Comparison of ENCODE assay signal across 12 cellular contexts in the genomic region with DNA sequence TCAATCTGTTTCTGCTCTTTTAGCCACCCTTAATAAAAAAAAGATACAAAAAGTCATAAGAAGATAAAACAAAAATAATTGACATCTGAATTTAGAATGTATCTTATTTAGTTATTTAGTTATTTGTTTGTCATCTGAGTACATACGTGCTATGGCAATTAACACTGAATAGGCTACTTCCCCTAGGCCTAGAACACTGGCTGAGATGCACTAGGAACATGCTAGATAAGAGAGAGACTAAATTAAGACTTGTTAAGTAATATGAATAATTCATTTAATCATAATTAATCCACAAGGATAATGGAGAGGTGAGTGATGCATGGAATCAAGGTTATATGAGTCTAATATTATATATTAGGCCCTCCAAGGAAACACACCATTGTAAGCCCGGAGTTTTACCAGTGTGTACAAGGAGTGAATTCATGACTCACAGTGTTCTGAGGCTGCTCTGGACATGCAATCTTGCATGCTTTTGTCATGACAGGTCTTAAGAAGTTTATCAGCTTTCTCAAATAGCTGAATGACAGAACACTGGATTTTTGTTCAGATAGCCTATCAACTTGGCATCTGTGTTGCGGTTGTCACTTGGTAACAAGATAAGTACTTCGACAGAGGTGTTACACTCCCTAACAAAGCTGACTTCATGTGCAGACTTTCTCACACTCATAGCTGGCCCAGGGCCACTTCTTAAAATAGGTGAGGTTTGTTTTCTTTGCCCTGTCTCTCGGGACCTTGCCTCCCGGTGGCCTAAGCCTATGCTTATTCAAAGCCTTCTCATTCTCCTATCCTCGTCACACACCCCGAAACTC. TPM values are rescaled to one million over a fixed set of nuclear protein-coding genes. Genes with fewer than 3 reads are reported as not detected.
DNase-seq lines count a peak whose midpoint lies in the region; ATAC-seq, FAIRE-seq and TF ChIP-seq lines count a peak whose summit lies in the region.
"Had no signal": no experiment of that assay in that cellular context is flagged by ENCODE, and none has a peak within 500 bp of the region (broad histone marks: within the 10 kb centered on the region; RNA-seq: fewer than 3 reads in every experiment).

No MANE protein-coding gene starts in this region.

- no peak for DNase-seq in stimulated activated naive CD8-positive, alpha-beta T cell treated with anti-CD3 and anti-CD28 coated beads, Interleukin-15, Interleukin-2, amounts not matched to agents 100 U/mL and 50 U/mL, for 24 hours
- DNase-seq in stimulated activated naive CD8-positive, alpha-beta T cell treated with anti-CD3 and anti-CD28 coated beads, Interleukin-15, amount 100 ng/mL, for 72 hours: no peak
- DNase-seq in GM12878 (ENCODE audit: low read depth, low spot score): no peak
- DNase-seq in hepatocyte (ENCODE audit: low spot score): peak; percentile 72
- DNase-seq in aorta: no peak
- DNase-seq in SW480 (ENCODE audit: low spot score): no peak
- DNase-seq in DMS114 treated with DMSO at 0.1 percent for 48 hours (lab: John Stamatoyannopoulos, UW; ENCODE audit: unreplicated experiment): no peak
- no peak for DNase-seq in CD1c-positive myeloid dendritic cell (ENCODE audit: extremely low spot score)
- DNase-seq: adrenal gland, NCI-H526 treated with DMSO at 0.1 percent for 48 hours had no signal

- H3K4me3 ChIP-seq in GM12878: no peak overlapping the region
- no peak overlapping the region for H3K4me3 ChIP-seq in hepatocyte
- H3K4me3 ChIP-seq in aorta (ENCODE audit: low read length in 2 of 2): no peak overlapping the region
- H3K4me3 ChIP-seq: adrenal gland had no signal

- no peak overlapping the region for H3K4me3 Mint-ChIP-seq in stimulated activated naive CD8-positive, alpha-beta T cell treated with anti-CD3 and anti-CD28 coated beads, Interleukin-15, amount 100 ng/mL, for 72 hours
- H3K4me3 Mint-ChIP-seq: CD14-positive monocyte had no signal

- no peak overlapping the region for H3K4me2 ChIP-seq in GM12878 (ENCODE audit: control insufficient read depth, insufficient read depth)
- peak overlapping the region; percentile 26 for H3K4me2 ChIP-seq in hepatocyte

- H3K27ac Mint-ChIP-seq in stimulated activated naive CD8-positive, alpha-beta T cell treated with anti-CD3 and anti-CD28 coated beads, Interleukin-15, amount 100 ng/mL, for 72 hours: no peak overlapping the region

- H4K20me1 ChIP-seq in GM12878 (ENCODE audit: control insufficient read depth, insufficient read depth) (no peaks in the 10 kb centered on the region), hepatocyte (ENCODE audit: insufficient read depth, poor library complexity, severe bottlenecking) (no peaks in the 10 kb centered on the region)

- H3K9me2 ChIP-seq in hepatocyte (replicated peaks; ENCODE audit: insufficient read depth): no peaks in the 10 kb centered on the region

- H3K36me3 ChIP-seq in GM12878 (ENCODE audit: control insufficient read depth in 2 of 2, insufficient read depth in 2 of 2, low read length in 1 of 2): no peaks in the 10 kb centered on the region
- H3K36me3 ChIP-seq in hepatocyte (replicated peaks; ENCODE audit: insufficient read depth, low read depth): no peaks in the 10 kb centered on the region
- no peaks in the 10 kb centered on the region for H3K36me3 ChIP-seq in aorta (ENCODE audit: control insufficient read depth in 1 of 2, insufficient read depth in 2 of 2, low read length in 1 of 2)
- H3K36me3 ChIP-seq: adrenal gland had no signal

- FAIRE-seq in GM12878 (lab: Jason Lieb, UNC): no peak

- no peaks in the 10 kb centered on the region for H3K79me2 ChIP-seq in GM12878 (ENCODE audit: control insufficient read depth, insufficient read depth, low read length)
- H3K79me2 ChIP-seq in hepatocyte: no peaks in the 10 kb centered on the region

- BruUV-seq in GM12878 (replicated peaks; lab: Mats Ljungman, UMichigan): no TSS peak

- TF ChIP-seq RAD21 in GM12878 (IDR thresholded peaks at IDR 0.05; ENCODE audit: insufficient read depth, low read depth, low read length): no peak

- CTCF ChIA-PET in GM12878 (lab: Yijun Ruan, JAX): interaction anchor here (0.8 kb wide), 1 partner anchor 54 kb away, joined by 4 read pairs; no protein-coding TSS in a partner anchor

- in situ Hi-C loops in GM12878 (cut with MboI): no loop called here

- no peak overlapping the region for H3K27ac ChIP-seq in GM12878 (ENCODE audit: control insufficient read depth, insufficient read depth)
- H3K27ac ChIP-seq in hepatocyte: peak overlapping the region; percentile 84
- H3K27ac ChIP-seq in aorta (ENCODE audit: low read depth in 1 of 2, low read length in 2 of 2): no peak overlapping the region
- H3K27ac ChIP-seq: adrenal gland, VCaP had no signal

- H3K9ac ChIP-seq in GM12878 (ENCODE audit: control insufficient read depth, insufficient read depth, low read length): no peak overlapping the region

- no peaks in the 10 kb centered on the region for H3K27me3 ChIP-seq in GM12878 (replicated peaks in 1 of 2; ENCODE audit: control insufficient read depth in 2 of 2, insufficient read depth in 2 of 2, low read length in 1 of 2)
- H3K27me3 ChIP-seq in hepatocyte: no peaks in the 10 kb centered on the region
- H3K27me3 ChIP-seq in aorta (ENCODE audit: control insufficient read depth in 1 of 2, insufficient read depth in 2 of 2, low read length in 1 of 2): no peaks in the 10 kb centered on the region
- H3K27me3 ChIP-seq: adrenal gland had no signal

- TF ChIP-seq CTCF in GM12878 (IDR thresholded peaks at IDR 0.05 in 2 of 3, conservative IDR thresholded peaks at IDR 0.05 in 1 of 3; ENCODE audit: control insufficient read depth in 2 of 3, extremely low read depth in 1 of 3, insufficient read depth in 1 of 3, low read depth in 3 of 3, low read length in 3 of 3) (no peak), hepatocyte (IDR thresholded peaks at IDR 0.05; ENCODE audit: poor library complexity) (no peak)

- POLR2A ChIA-PET in GM12878 (lab: Charles Lee): interaction anchor here (1.2 kb wide), 1 partner anchor 26 kb away, joined by 3 read pairs; no protein-coding TSS in a partner anchor

- SMC1A ChIA-PET in GM12878 (lab: Charles Lee; ENCODE audit: uncharacterized antibody, unreplicated experiment): interaction anchor here (0.7 to 1.2 kb wide), 2 partner anchors 45 to 54 kb away, joined by 3 to 5 read pairs; no protein-coding TSS in a partner anchor

- intact Hi-C loops in GM12878 (cut with micrococcal nuclease; ENCODE audit: unreplicated experiment) (no loop called here), aorta (cut with DNase I) (no loop called here)

- no peaks in the 10 kb centered on the region for H3K9me3 Mint-ChIP-seq in stimulated activated naive CD8-positive, alpha-beta T cell treated with anti-CD3 and anti-CD28 coated beads, Interleukin-15, amount 100 ng/mL, for 72 hours
- H3K9me3 Mint-ChIP-seq: CD14-positive monocyte had no signal

- RAD21 ChIA-PET in GM12878 (lab: Charles Lee; ENCODE audit: unreplicated experiment): interaction anchor here (1.0 kb wide), 1 partner anchor 11 kb away, joined by 4 read pairs; no protein-coding TSS in a partner anchor

- H3K27me3 Mint-ChIP-seq in stimulated activated naive CD8-positive, alpha-beta T cell treated with anti-CD3 and anti-CD28 coated beads, Interleukin-15, amount 100 ng/mL, for 72 hours: peaks cover 10% of the 10 kb centered on the region

- H3K4me1 ChIP-seq in GM12878 (ENCODE audit: control insufficient read depth, insufficient read depth, low read length): no peaks in the 10 kb centered on the region
- H3K4me1 ChIP-seq in hepatocyte (ENCODE audit: insufficient read depth): peaks cover 5% of the 10 kb centered on the region
- no peaks in the 10 kb centered on the region for H3K4me1 ChIP-seq in aorta (ENCODE audit: control insufficient read depth in 1 of 2, insufficient read depth in 2 of 2, low read length in 2 of 2)
- H3K4me1 ChIP-seq: adrenal gland had no signal

- no peak for TF ChIP-seq EP300 in GM12878 (IDR thresholded peaks at IDR 0.05; ENCODE audit: borderline replicate concordance in 1 of 2, control insufficient read depth in 1 of 2, low read depth in 2 of 2, low read length in 2 of 2)

- 44% methylated on average over 8 of the region's 8 CpGs for WGBS in GM12878 (ENCODE audit: insufficient coverage, insufficient replicate concordance, low lambda C conversion rate, missing lambda C conversion rate)
- WGBS in hepatocyte (ENCODE audit: low lambda C conversion rate, missing lambda C conversion rate): 45% methylated on average over 8 of the region's 8 CpGs
- WGBS in aorta, 2 donors: 16 to 20% methylated on average over 8 of the region's 8 CpGs

- TF ChIP-seq POLR2A in GM12878 (IDR thresholded peaks at IDR 0.05; ENCODE audit: low read depth, low read length): no peak

- H2AFZ ChIP-seq in GM12878 (ENCODE audit: control insufficient read depth, low read depth, low read length) (peak overlapping the region; percentile 11; the same call in 1 of the 2 replicates), hepatocyte (no peak overlapping the region)

- ATAC-seq in stimulated activated naive CD8-positive, alpha-beta T cell treated with anti-CD3 and anti-CD28 coated beads, Interleukin-15, Interleukin-2, amounts not matched to agents 100 U/mL and 50 U/mL, for 24 hours: peak; percentile 19
- no peak for ATAC-seq in stimulated activated naive CD8-positive, alpha-beta T cell treated with anti-CD3 and anti-CD28 coated beads, Interleukin-15, amount 100 ng/mL, for 72 hours
- peak; percentile 61 for ATAC-seq in GM12878
- peak; percentile 44 for ATAC-seq in aorta (ENCODE audit: low FRiP score)

- H3K9me3 ChIP-seq in GM12878 (replicated peaks; ENCODE audit: control insufficient read depth, insufficient read depth, low read length) (no peaks in the 10 kb centered on the region), hepatocyte (ENCODE audit: low read depth) (no peaks in the 10 kb centered on the region), aorta (ENCODE audit: control insufficient read depth, low read length) (no peaks in the 10 kb centered on the region)
- H3K9me3 ChIP-seq: adrenal gland had no signal

- H3K4me1 Mint-ChIP-seq in stimulated activated naive CD8-positive, alpha-beta T cell treated with anti-CD3 and anti-CD28 coated beads, Interleukin-15, amount 100 ng/mL, for 72 hours: peaks cover 6% of the 10 kb centered on the region

RNA-seq across cellular contexts. Expression of gene SERPINB2, which starts 5.0 kb away (rescaled TPM):
- 2.4 and 3.3 TPM in 2 replicates for total RNA-seq in GM12878 (2013; cell fraction: nucleolus; rRNA removed)
- 12.2 and 19.0 TPM in 2 replicates for total RNA-seq in GM12878 (2014; rRNA removed)
- 12.2 and 12.9 TPM in 2 replicates for total RNA-seq in GM12878 (2014; rRNA removed; fragmentation: Illumina TruSeq; extraction: Trizol)
- 9.6 and 12.5 TPM in 2 replicates for total RNA-seq in GM12878 (2021)
- 0.21 TPM for polyA plus RNA-seq in GM12878 (2011; ENCODE audit: low read depth)
- 25.3 and 32.2 TPM in 2 replicates for polyA plus RNA-seq in GM12878 (2011; rRNA removed)
- 14.6 and 15.7 TPM in 2 replicates for polyA plus RNA-seq in GM12878 (2011; cell fraction: cytosol; rRNA removed)
- polyA plus RNA-seq in GM12878 (2011; cell fraction: nucleus; rRNA removed): 9.3 and 15.7 TPM in 2 replicates
- 0.32 and 0.45 TPM in 2 replicates for polyA plus RNA-seq in GM12878 (2012)
- polyA plus RNA-seq in GM12878 (2014; fragmentation: Illumina TruSeq; extraction: Trizol): 19.2 and 22.2 TPM in 2 replicates
- 10 to 100 TPM; 14.6 to 15.5 TPM for polyA plus RNA-seq in GM12878 (2014; fragmentation: Nextera tagmentation; extraction: Ambion mirVana)
- 11.2 and 17.2 TPM in 2 replicates for polyA plus RNA-seq in GM12878 (2014; rRNA removed)
- 10 to 100 TPM; 12.4 to 13.4 TPM for polyA plus RNA-seq in GM12878 (2016; fragmentation: Nextera tagmentation; extraction: Ambion mirVana)
- 11.7 and 12.2 TPM in 2 replicates for polyA minus RNA-seq in GM12878 (2011; rRNA and poly(A)+ RNA removed)
- 1.8 and 4.4 TPM in 2 replicates for polyA minus RNA-seq in GM12878 (2011; cell fraction: cytosol; rRNA and poly(A)+ RNA removed)
- polyA minus RNA-seq in GM12878 (2011; cell fraction: nucleus; rRNA and poly(A)+ RNA removed): 3.2 and 4.4 TPM in 2 replicates
- total RNA-seq in hepatocyte: 1.6 and 1.9 TPM in 2 replicates
- 0.86 and 1.2 TPM in 2 replicates for polyA plus RNA-seq in hepatocyte
- 1 to 10 TPM in 1 of 2 donors, under 1 TPM in 1; 0.27 to 2.0 TPM for total RNA-seq in aorta
- under 1 TPM; 0.25 to 0.97 TPM for polyA plus RNA-seq in aorta

RNA-seq across cellular contexts. Expression of gene SERPINB10, which starts 25.2 kb away (rescaled TPM):
- total RNA-seq in GM12878 (2013; cell fraction: nucleolus; rRNA removed): 7.7 and 9.4 TPM in 2 replicates
- total RNA-seq in GM12878 (2014; rRNA removed) (25.1 and 39.7 TPM in 2 replicates), GM12878 (2014; rRNA removed; fragmentation: Illumina TruSeq; extraction: Trizol) (35.6 and 40.6 TPM in 2 replicates), GM12878 (2021) (17.5 and 21.6 TPM in 2 replicates), hepatocyte (0.93 TPM in 1 of 2 replicates, not detected in the other), aorta (not detected)
- polyA plus RNA-seq in GM12878 (2011; ENCODE audit: low read depth): 6.3 TPM
- polyA plus RNA-seq in GM12878 (2011; rRNA removed) (83.5 and 128 TPM in 2 replicates), GM12878 (2014; fragmentation: Illumina TruSeq; extraction: Trizol) (44.6 and 64.1 TPM in 2 replicates), GM12878 (2014; fragmentation: Nextera tagmentation; extraction: Ambion mirVana) (10 to 100 TPM; 20.7 to 23.1 TPM), GM12878 (2014; rRNA removed) (21.0 and 28.3 TPM in 2 replicates), GM12878 (2016; fragmentation: Nextera tagmentation; extraction: Ambion mirVana) (10 to 100 TPM; 12.0 to 12.4 TPM), hepatocyte (not detected in 2 replicates), aorta (not detected)
- 34.4 and 37.0 TPM in 2 replicates for polyA plus RNA-seq in GM12878 (2011; cell fraction: cytosol; rRNA removed)
- polyA plus RNA-seq in GM12878 (2011; cell fraction: nucleus; rRNA removed): 16.5 and 19.3 TPM in 2 replicates
- polyA plus RNA-seq in GM12878 (2012): 8.7 and 13.2 TPM in 2 replicates
- polyA minus RNA-seq in GM12878 (2011; rRNA and poly(A)+ RNA removed): 30.3 and 53.0 TPM in 2 replicates
- polyA minus RNA-seq in GM12878 (2011; cell fraction: cytosol; rRNA and poly(A)+ RNA removed): 10.0 and 14.3 TPM in 2 replicates
- 5.5 and 7.7 TPM in 2 replicates for polyA minus RNA-seq in GM12878 (2011; cell fraction: nucleus; rRNA and poly(A)+ RNA removed)
- total RNA-seq: adrenal gland had no signal
- polyA plus RNA-seq: adrenal gland had no signal
